In genomic region chr7:1853619-1854520, GRCh38 we compare ENCODE assay signal across 11 cellular contexts.
DNase-seq lines count a peak whose midpoint lies in the region; ATAC-seq and TF ChIP-seq lines count a peak whose summit lies in the region.
"Had no signal": no experiment of that assay in that cellular context is flagged by ENCODE, and none has a peak within 500 bp of the region (broad histone marks: within the 10 kb centered on the region; RNA-seq: fewer than 3 reads in every experiment).

No MANE protein-coding gene starts in this region.

- no peaks in the 10 kb centered on the region for H3K9me3 ChIP-seq in thyroid gland
- H3K9me3 ChIP-seq: prostate gland had no signal

- no peak overlapping the region for H3K27ac ChIP-seq in thyroid gland
- H3K27ac ChIP-seq: prostate gland had no signal

- TF ChIP-seq POLR2A in thyroid gland (IDR thresholded peaks at IDR 0.05) = no peak

- TF ChIP-seq CTCF in thyroid gland (IDR thresholded peaks at IDR 0.05) = no peak

- intact Hi-C loops in thyroid gland (cut with DNase I) = no loop called here

- peak; percentile 56 for DNase-seq in activated effector memory CD4-positive, alpha-beta T cell treated with anti-CD3 and anti-CD28 coated beads, Interleukin-2, amount 50 U/mL, for 16 hours
- no peak for DNase-seq in activated effector memory CD4-positive, alpha-beta T cell treated with Interleukin-2 at 50 U/mL for 16 hours
- DNase-seq in mesenteric fat pad (ENCODE audit: low spot score) = peak; percentile 85
- DNase-seq in thyroid gland = peak; percentile 0 to 1
- DNase-seq in inferior parietal cortex (ENCODE audit: extremely low spot score) = no peak
- no peak for DNase-seq in D341Med (ENCODE audit: low spot score)
- DNase-seq: activated CD4-positive, alpha-beta T cell treated with anti-CD3 and anti-CD28 coated beads for 4 hours; NCI-H446 treated with DMSO at 0.1 percent for 48 hours had no signal

- H3K36me3 Mint-ChIP-seq in activated T-helper 17 cell treated with anti-CD3 and anti-CD28 coated beads, Interleukin-2, amount 50 U/mL, for 72 hours (ENCODE audit: low read depth) = no peaks in the 10 kb centered on the region

- H3K4me3 ChIP-seq in thyroid gland (replicated peaks in 1 of 3) = no peak overlapping the region
- H3K4me3 ChIP-seq: prostate gland had no signal

- H3K4me3 Mint-ChIP-seq in activated T-helper 17 cell treated with anti-CD3 and anti-CD28 coated beads, Interleukin-2, amount 50 U/mL, for 72 hours = no peak overlapping the region

- H3K4me1 ChIP-seq in thyroid gland = no peaks in the 10 kb centered on the region
- H3K4me1 ChIP-seq: prostate gland had no signal

- ATAC-seq in activated T-helper 17 cell treated with anti-CD3 and anti-CD28 coated beads, Interleukin-2, amount 50 U/mL, for 72 hours (replicated peaks) = peak; percentile 23
- ATAC-seq in HG03521 (IDR thresholded peaks at IDR 0.05; ENCODE audit: unreplicated experiment) = no peak

- H3K27ac Mint-ChIP-seq in activated T-helper 17 cell treated with anti-CD3 and anti-CD28 coated beads, Interleukin-2, amount 50 U/mL, for 72 hours = no peak overlapping the region

- no peaks in the 10 kb centered on the region for H3K36me3 ChIP-seq in thyroid gland
- H3K36me3 ChIP-seq: prostate gland had no signal

- no peaks in the 10 kb centered on the region for H3K27me3 Mint-ChIP-seq in activated T-helper 17 cell treated with anti-CD3 and anti-CD28 coated beads, Interleukin-2, amount 50 U/mL, for 72 hours

- H3K4me1 Mint-ChIP-seq in activated T-helper 17 cell treated with anti-CD3 and anti-CD28 coated beads, Interleukin-2, amount 50 U/mL, for 72 hours = peaks cover 13% of the 10 kb centered on the region

- H3K27me3 ChIP-seq in thyroid gland = no peaks in the 10 kb centered on the region

- no peaks in the 10 kb centered on the region for H3K9me3 Mint-ChIP-seq in activated T-helper 17 cell treated with anti-CD3 and anti-CD28 coated beads, Interleukin-2, amount 50 U/mL, for 72 hours

- WGBS in thyroid gland, 2 donors = 86 to 91% methylated on average over 21 to 34 of the region's 39 CpGs

Comparison
In these comparisons a context has a peak if more than half of its experiments do, and no peak if none do; other contexts are left out.
1. DNase-seq: peak in activated effector memory CD4-positive, alpha-beta T cell treated with anti-CD3 and anti-CD28 coated beads, Interleukin-2, amount 50 U/mL, for 16 hours (single experiment), mesenteric fat pad (single experiment) and thyroid gland (2 of 2); none in activated effector memory CD4-positive, alpha-beta T cell treated with Interleukin-2 at 50 U/mL for 16 hours (single experiment), inferior parietal cortex (single experiment) and D341Med (single experiment).